8 cellular contexts compared by ENCODE assay signal in genomic region chr1:156052862-156053769, GRCh38. TPM values are rescaled to one million over a fixed set of nuclear protein-coding genes. Genes with fewer than 3 reads are reported as not detected.
A peak's percentile ranks its signal among the peaks of the same experiment; 100 is the strongest.
DNase-seq lines count a peak whose midpoint lies in the region; ATAC-seq, FAIRE-seq and TF ChIP-seq lines count a peak whose summit lies in the region.

No MANE protein-coding gene starts in this region.

- H3K4me2 ChIP-seq in MM.1S (ENCODE audit: low read depth, low read length): peak overlapping the region; percentile 64

- H3K79me2 ChIP-seq in MM.1S (ENCODE audit: low read length): peaks cover 38% of the 10 kb centered on the region

- no peaks in the 10 kb centered on the region for H3K9me3 ChIP-seq in MM.1S (replicated peaks; ENCODE audit: insufficient read depth, low read length)
- H3K9me3 ChIP-seq in adipocyte (ENCODE audit: control insufficient read depth, low read length): no peaks in the 10 kb centered on the region
- no peaks in the 10 kb centered on the region for H3K9me3 ChIP-seq in left ventricle myocardium inferior (replicated peaks)
- no peaks in the 10 kb centered on the region for H3K9me3 ChIP-seq in uterus

- TF ChIP-seq CTCF in MM.1S (IDR thresholded peaks at IDR 0.05; ENCODE audit: low read length) (peak; percentile 42), left ventricle myocardium inferior (IDR thresholded peaks at IDR 0.05; ENCODE audit: borderline replicate concordance) (peak; percentile 35), uterus (IDR thresholded peaks at IDR 0.05) (peak in 2 of 4 experiments; percentile 3 to 21)

- H3K9me2 ChIP-seq in MM.1S (replicated peaks; ENCODE audit: insufficient read depth, low read length): no peaks in the 10 kb centered on the region

- no peak for FAIRE-seq in GM12891 (lab: Jason Lieb, UNC)

- H3K4me3 ChIP-seq in MM.1S (ENCODE audit: low read length) (peak overlapping the region; percentile 88), adipocyte (ENCODE audit: low read length) (peak overlapping the region; percentile 91), left ventricle myocardium inferior (peak overlapping the region; percentile 95), uterus (peak overlapping the region; percentile 54 to 93)

- H3K9ac ChIP-seq in MM.1S (ENCODE audit: low read length): peak overlapping the region; percentile 73
- H3K9ac ChIP-seq in adipocyte (ENCODE audit: low read length): peak overlapping the region; percentile 83

- H3K27ac ChIP-seq in MM.1S (ENCODE audit: low read length): peak overlapping the region; percentile 6; the same call in 1 of the 2 replicates
- peak overlapping the region; percentile 99 for H3K27ac ChIP-seq in left ventricle myocardium inferior (replicated peaks)
- H3K27ac ChIP-seq in uterus: peak overlapping the region; percentile 93

- H3K36me3 ChIP-seq in MM.1S (replicated peaks; ENCODE audit: insufficient read depth, low read length) (no peaks in the 10 kb centered on the region), adipocyte (ENCODE audit: control insufficient read depth, insufficient read depth, low read length, severe bottlenecking) (peaks cover 9% of the 10 kb centered on the region), left ventricle myocardium inferior (peaks cover 28% of the 10 kb centered on the region), uterus (no peaks in the 10 kb centered on the region)

- peaks cover 11% of the 10 kb centered on the region for H3K4me1 ChIP-seq in MM.1S (ENCODE audit: low read length)
- H3K4me1 ChIP-seq in adipocyte (ENCODE audit: control insufficient read depth, insufficient read depth, low read length): peaks cover 8% of the 10 kb centered on the region
- peaks cover 65% of the 10 kb centered on the region for H3K4me1 ChIP-seq in left ventricle myocardium inferior
- H3K4me1 ChIP-seq in uterus: no peaks in the 10 kb centered on the region

- H4K20me1 ChIP-seq in MM.1S (ENCODE audit: insufficient read depth, low read length): no peaks in the 10 kb centered on the region

- H2AFZ ChIP-seq in MM.1S (ENCODE audit: low read length): peak overlapping the region; percentile 67

- H3K27me3 ChIP-seq in MM.1S (replicated peaks; ENCODE audit: insufficient read depth, low read length) (no peaks in the 10 kb centered on the region), adipocyte (replicated peaks; ENCODE audit: control insufficient read depth, insufficient read depth, low read length) (no peaks in the 10 kb centered on the region), left ventricle myocardium inferior (ENCODE audit: low read depth) (no peaks in the 10 kb centered on the region), uterus (no peaks in the 10 kb centered on the region)

- intact Hi-C loops in left ventricle myocardium inferior (cut with micrococcal nuclease): no loop called here
- intact Hi-C loops in uterus (cut with DNase I; ENCODE audit: low total_unique reads): no loop called here

- TF ChIP-seq POLR2A in GM12891 (IDR thresholded peaks at IDR 0.05; ENCODE audit: low read depth, low read length) (no peak), uterus (IDR thresholded peaks at IDR 0.05) (peak in 1 of 2 donors; percentile 22)

- DNase-seq in GM12891 (ENCODE audit: insufficient read length, low spot score) (peak; percentile 73), MM.1S (peak; percentile 75), SW480 (ENCODE audit: low spot score) (peak; percentile 59), adipocyte (ENCODE audit: low read depth) (peak; percentile 83), left ventricle myocardium inferior (peak; percentile 55), pulmonary artery endothelial cell (ENCODE audit: low read depth, low spot score) (peak; percentile 41), uterus (peak; percentile 66 to 71)

- peaks cover 5% of the 10 kb centered on the region for H3F3A ChIP-seq in MM.1S (ENCODE audit: insufficient read depth, low read length)

- no peak for ATAC-seq in HG03565 (IDR thresholded peaks at IDR 0.05; ENCODE audit: unreplicated experiment)

TF ChIP-seq in GM12891, 5 proteins besides CTCF, POLR2A, EP300 and RAD21:
- no peak for TF ChIP-seq POLR2AphosphoS5 (IDR thresholded peaks at IDR 0.05; ENCODE audit: low read depth, low read length)
- no peak for TF ChIP-seq SPI1 (IDR thresholded peaks at IDR 0.05; ENCODE audit: low read depth, low read length)
- TF ChIP-seq POU2F2 (IDR thresholded peaks at IDR 0.05; ENCODE audit: low read depth, low read length): no peak
- no peak for TF ChIP-seq PAX5 (IDR thresholded peaks at IDR 0.05; ENCODE audit: insufficient read depth, low read length, severe bottlenecking)
- TF ChIP-seq TAF1 (IDR thresholded peaks at IDR 0.05; ENCODE audit: low read depth, low read length): no peak

RNA-seq across cellular contexts. Expression of gene UBQLN4, which starts 0.5 kb away (rescaled TPM):
- polyA plus RNA-seq in GM12891 (2012; ENCODE audit: low read depth, missing spikeins): 16.5 TPM
- total RNA-seq in left ventricle myocardium inferior (29.9 TPM), pulmonary artery endothelial cell (16.2 and 20.6 TPM in 2 replicates), uterus (10 to 100 TPM in 2 of 4 donors, 1 to 10 TPM in 2; 2.6 to 47.0 (median 12.8) TPM)

RNA-seq across cellular contexts. Expression of gene LAMTOR2, which starts 1.5 kb away (rescaled TPM):
- 81.3 TPM for polyA plus RNA-seq in GM12891 (2012; ENCODE audit: low read depth, missing spikeins)
- total RNA-seq in left ventricle myocardium inferior (55.0 TPM), pulmonary artery endothelial cell (72.6 and 92.1 TPM in 2 replicates), uterus (10 to 100 TPM; 17.3 to 97.6 (median 38.1) TPM)

RNA-seq across cellular contexts. Expression of gene RAB25, which starts 7.8 kb away (rescaled TPM):
- 0.09 TPM for polyA plus RNA-seq in GM12891 (2012; ENCODE audit: low read depth, missing spikeins)
- not detected for total RNA-seq in left ventricle myocardium inferior
- total RNA-seq in pulmonary artery endothelial cell: not detected in 2 replicates
- 1 to 10 TPM in 2 of 4 donors, not detected in 2; 5.0 to 5.5 TPM for total RNA-seq in uterus

RNA-seq across cellular contexts. Expression of gene MEX3A, which starts 29.1 kb away (rescaled TPM):
- polyA plus RNA-seq in GM12891 (2012; ENCODE audit: low read depth, missing spikeins): 0.56 TPM
- total RNA-seq in left ventricle myocardium inferior (0.16 TPM), pulmonary artery endothelial cell (5.0 and 6.5 TPM in 2 replicates), uterus (10 to 100 TPM in 1 of 4 donors, 1 to 10 TPM in 1, under 1 TPM in 2; 0.29 to 13.3 (median 2.0) TPM)

RNA-seq across cellular contexts. Expression of gene SSR2, which starts 32.4 kb away (rescaled TPM):
- 186 TPM for polyA plus RNA-seq in GM12891 (2012; ENCODE audit: low read depth, missing spikeins)
- total RNA-seq in left ventricle myocardium inferior (77.6 TPM), pulmonary artery endothelial cell (427 and 499 TPM in 2 replicates), uterus (100 to 1,000 TPM in 3 of 4 donors, 10 to 100 TPM in 1; 97.6 to 474 (median 227) TPM)

Comparison
In these comparisons a context has a peak if more than half of its experiments do, and no peak if none do; other contexts are left out.
1. H3K27ac ChIP-seq: peak in every context shown above with its lines; median percentile 99 in left ventricle myocardium inferior; 93 in uterus; 6 in MM.1S.